3 cellular contexts compared by ENCODE assay signal in genomic region chr14:102877511-102877910, GRCh38. TPM values are rescaled to one million over a fixed set of nuclear protein-coding genes. Genes with fewer than 3 reads are reported as not detected.
"Had no signal": no experiment of that assay in that cellular context is flagged by ENCODE, and none has a peak within 500 bp of the region (broad histone marks: within the 10 kb centered on the region; RNA-seq: fewer than 3 reads in every experiment).

No MANE protein-coding gene starts in this region.

RNA-seq across cellular contexts. Expression of gene AMN, which starts 45.0 kb away (rescaled TPM):
- total RNA-seq: dermis blood vessel endothelial cell, endothelial cell of umbilical vein had no signal
- polyA plus RNA-seq: fibroblast of lung had no signal
